9 cellular contexts compared by ENCODE assay signal in the genomic region with DNA sequence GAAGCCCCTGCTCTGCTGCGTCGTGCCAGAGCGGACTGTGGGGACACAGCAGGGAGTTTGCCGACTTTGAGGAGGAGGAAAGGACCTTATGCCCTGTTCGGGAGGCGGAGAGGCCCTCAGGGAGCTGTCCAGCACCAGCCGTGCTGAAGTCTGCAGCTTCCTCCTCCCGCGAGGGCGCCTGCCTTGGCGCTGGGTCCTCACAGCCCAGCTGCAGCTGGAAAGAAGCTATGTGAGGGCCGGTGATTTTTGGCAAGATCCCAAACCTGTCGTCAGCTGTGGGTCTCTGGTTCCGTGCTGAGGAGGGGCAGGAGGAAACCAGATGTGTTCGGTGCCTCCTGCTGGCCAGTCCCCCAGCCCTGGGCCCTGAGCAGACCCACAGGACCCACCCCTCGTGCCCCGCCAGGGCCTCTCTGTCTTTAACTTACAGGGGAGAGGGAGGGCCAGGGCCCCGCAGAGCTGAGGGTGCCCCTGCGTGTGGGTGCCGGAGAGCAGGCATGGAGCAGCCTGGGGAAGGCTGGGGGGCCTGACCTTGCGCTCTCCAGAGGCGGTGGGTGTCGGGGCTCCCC. TPM values are rescaled to one million over a fixed set of nuclear protein-coding genes. Genes with fewer than 3 reads are reported as not detected.
DNase-seq lines count a peak whose midpoint lies in the region; ATAC-seq and TF ChIP-seq lines count a peak whose summit lies in the region.
"Had no signal": no experiment of that assay in that cellular context is flagged by ENCODE, and none has a peak within 500 bp of the region (broad histone marks: within the 10 kb centered on the region; RNA-seq: fewer than 3 reads in every experiment).

No MANE protein-coding gene starts in this region.

- no peak for TF ChIP-seq CTCF in CD14-positive monocyte (IDR thresholded peaks at IDR 0.05)
- peak; percentile 30 for TF ChIP-seq CTCF in chondrocyte (IDR thresholded peaks at IDR 0.05)
- TF ChIP-seq CTCF in right lobe of liver (IDR thresholded peaks at IDR 0.05), result no peak

- peaks cover 1 to 12% (median 9%) of the 10 kb centered on the region in 3 donors for H3K27me3 Mint-ChIP-seq in CD14-positive monocyte (ENCODE audit: low read depth in 3 of 3)
- peaks cover 9% of the 10 kb centered on the region for H3K27me3 Mint-ChIP-seq in T-helper 17 cell
- H3K27me3 Mint-ChIP-seq in chondrocyte (ENCODE audit: low read depth), result no peaks in the 10 kb centered on the region
- H3K27me3 Mint-ChIP-seq: activated naive CD8-positive, alpha-beta T cell had no signal

- intact Hi-C loops in CD14-positive monocyte (cut with micrococcal nuclease), result no loop called here
- intact Hi-C loops in right lobe of liver (cut with DNase I), result no loop called here

- H3K9me3 ChIP-seq in T-helper 17 cell (ENCODE audit: control insufficient read depth, low read length, poor library complexity, severe bottlenecking) (no peaks in the 10 kb centered on the region), right lobe of liver (no peaks in the 10 kb centered on the region)

- DNase-seq in CD14-positive monocyte (ENCODE audit: low spot score) (peak; percentile 49), HPDE6-E6E7 (ENCODE audit: extremely low spot score) (peak; percentile 29), T-helper 17 cell (peak in 1 of 3 donors; percentile 47), chondrocyte (ENCODE audit: low spot score) (no peak), right lobe of liver (peak; percentile 67 to 77 (median 68)), NCI-H187 treated with DMSO at 0.1 percent for 48 hours (lab: John Stamatoyannopoulos, UW) (no peak)

- WGBS in right lobe of liver (ENCODE audit: insufficient coverage, low coverage, low lambda C conversion rate, missing lambda C conversion rate), result 70% methylated on average over 2 of the region's 23 CpGs

- H3K27ac Mint-ChIP-seq in CD14-positive monocyte (no peak overlapping the region), T-helper 17 cell (no peak overlapping the region), chondrocyte (ENCODE audit: unreplicated experiment) (no peak overlapping the region)
- H3K27ac Mint-ChIP-seq: activated naive CD8-positive, alpha-beta T cell had no signal

- no peak for TF ChIP-seq POLR2A in right lobe of liver (IDR thresholded peaks at IDR 0.05)

- no peaks in the 10 kb centered on the region for H3K27me3 ChIP-seq in right lobe of liver

- no peaks in the 10 kb centered on the region for H3K4me1 ChIP-seq in right lobe of liver

- H3K36me3 Mint-ChIP-seq in CD14-positive monocyte, result no peaks in the 10 kb centered on the region
- no peaks in the 10 kb centered on the region for H3K36me3 Mint-ChIP-seq in T-helper 17 cell (ENCODE audit: low read depth)
- H3K36me3 Mint-ChIP-seq in chondrocyte (ENCODE audit: low read depth), result no peaks in the 10 kb centered on the region
- H3K36me3 Mint-ChIP-seq: activated naive CD8-positive, alpha-beta T cell had no signal

- H3K9me3 Mint-ChIP-seq in CD14-positive monocyte (peaks cover 0 to 3% (median 0%) of the 10 kb centered on the region in 7 donors), chondrocyte (ENCODE audit: low read depth) (no peaks in the 10 kb centered on the region)

- ATAC-seq in T-helper 17 cell, result peak; percentile 50
- ATAC-seq in right lobe of liver, result peak; percentile 55 to 81 (median 69)
- no peak for ATAC-seq in GM21447 (IDR thresholded peaks at IDR 0.05; ENCODE audit: unreplicated experiment)

- H3K4me1 Mint-ChIP-seq in CD14-positive monocyte (no peaks in the 10 kb centered on the region), T-helper 17 cell (no peaks in the 10 kb centered on the region), chondrocyte (ENCODE audit: low read depth) (peaks cover 2% of the 10 kb centered on the region)

- no peaks in the 10 kb centered on the region for H3K36me3 ChIP-seq in right lobe of liver

- H3K27ac ChIP-seq in right lobe of liver, result no peak overlapping the region
- peak overlapping the region; percentile 6 for H3K27ac ChIP-seq in temporal lobe (ENCODE audit: low read depth, low read length)

- H3K4me3 Mint-ChIP-seq in CD14-positive monocyte (no peak overlapping the region), T-helper 17 cell (no peak overlapping the region), chondrocyte (ENCODE audit: unreplicated experiment) (no peak overlapping the region)
- H3K4me3 Mint-ChIP-seq: activated naive CD8-positive, alpha-beta T cell had no signal

- no peak overlapping the region for H3K4me3 ChIP-seq in right lobe of liver

RNA-seq across cellular contexts. Expression of gene BRSK2, which starts 12.0 kb away (rescaled TPM):
- polyA plus RNA-seq in CD14-positive monocyte, result not detected
- total RNA-seq in T-helper 17 cell, result under 1 TPM; 0.23 to 0.25 TPM
- total RNA-seq in chondrocyte, result 1.8 to 6.9 TPM (median 6.0 TPM) in 3 replicates
- total RNA-seq in right lobe of liver, result under 1 TPM in 2 of 6 experiments, not detected in 4; 0.12 to 0.49 TPM
- total RNA-seq in temporal lobe, result 31.7 TPM

Comparison
In these comparisons a context has a peak if more than half of its experiments do, and no peak if none do; other contexts are left out.
1. DNase-seq: peak in CD14-positive monocyte (single experiment), HPDE6-E6E7 (single experiment) and right lobe of liver (3 of 3); none in chondrocyte (single experiment) and NCI-H187 treated with DMSO at 0.1 percent for 48 hours (single experiment).